In the genomic region with DNA sequence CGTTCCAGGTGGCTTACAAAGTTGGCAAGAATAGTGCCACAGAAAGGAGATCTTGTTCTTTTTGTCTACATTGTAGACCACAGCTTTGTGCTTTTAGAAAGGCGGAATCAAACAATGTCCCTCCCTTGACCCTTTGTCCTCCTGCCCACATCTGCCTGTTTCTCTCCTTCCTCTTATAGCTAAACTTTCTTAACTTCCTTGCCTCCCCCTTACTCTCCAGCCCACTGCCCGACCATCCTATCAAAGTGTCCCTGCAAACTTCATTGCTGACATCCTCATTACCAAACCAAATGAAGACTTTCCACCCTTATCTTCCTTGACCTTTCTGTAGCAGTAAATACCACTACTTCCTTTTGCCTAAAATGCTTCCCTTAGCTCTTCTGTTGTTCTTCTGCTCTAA, we compare ENCODE assay signal across 30 cellular contexts. TPM values are rescaled to one million over a fixed set of nuclear protein-coding genes. Genes with fewer than 3 reads are reported as not detected.
DNase-seq lines count a peak whose midpoint lies in the region; ATAC-seq and TF ChIP-seq lines count a peak whose summit lies in the region.
"Had no signal": no experiment of that assay in that cellular context is flagged by ENCODE, and none has a peak within 500 bp of the region (broad histone marks: within the 10 kb centered on the region; RNA-seq: fewer than 3 reads in every experiment).

No MANE protein-coding gene starts in this region.

- peaks cover 71% of the 10 kb centered on the region for H3K4me1 ChIP-seq in CD8-positive, alpha-beta T cell (ENCODE audit: insufficient read depth, low read length)
- H3K4me1 ChIP-seq in esophagus muscularis mucosa (no peaks in the 10 kb centered on the region), tibial nerve (no peaks in the 10 kb centered on the region)
- H3K4me1 ChIP-seq: heart left ventricle, pancreas, SJSA1 had no signal

- H3K9me3 Mint-ChIP-seq in CD8-positive, alpha-beta T cell: no peaks in the 10 kb centered on the region
- peaks cover 2% of the 10 kb centered on the region for H3K9me3 Mint-ChIP-seq in activated CD8-positive, alpha-beta T cell treated with anti-CD3 and anti-CD28 coated beads for 36 hours
- H3K9me3 Mint-ChIP-seq: GM23338, WTC11 had no signal

- TF ChIP-seq EP300 in esophagus muscularis mucosa (IDR thresholded peaks at IDR 0.05): no peak
- TF ChIP-seq EP300 in tibial nerve (IDR thresholded peaks at IDR 0.05): no peak

- no peak for TF ChIP-seq POLR2A in esophagus muscularis mucosa (IDR thresholded peaks at IDR 0.05; ENCODE audit: low read depth)
- no peak for TF ChIP-seq POLR2A in tibial nerve (IDR thresholded peaks at IDR 0.05)

- H3K4me3 Mint-ChIP-seq in CD8-positive, alpha-beta T cell: no peak overlapping the region
- no peak overlapping the region for H3K4me3 Mint-ChIP-seq in activated CD8-positive, alpha-beta T cell treated with anti-CD3 and anti-CD28 coated beads for 36 hours
- H3K4me3 Mint-ChIP-seq: GM23338, HFFc6, nephron, T-helper 17 cell, WTC11 had no signal

- H3K9me3 ChIP-seq in CD8-positive, alpha-beta T cell (ENCODE audit: low read length): no peaks in the 10 kb centered on the region
- H3K9me3 ChIP-seq in KOPT-K1 (ENCODE audit: insufficient read depth, low read length, poor library complexity, severe bottlenecking): no peaks in the 10 kb centered on the region
- H3K9me3 ChIP-seq in esophagus muscularis mucosa: no peaks in the 10 kb centered on the region
- H3K9me3 ChIP-seq in tibial nerve: no peaks in the 10 kb centered on the region
- H3K9me3 ChIP-seq: heart left ventricle, pancreas, SJSA1 had no signal

- no peak for ATAC-seq in CD8-positive, alpha-beta T cell
- no peak for ATAC-seq in activated CD8-positive, alpha-beta T cell treated with anti-CD3 and anti-CD28 coated beads for 36 hours
- ATAC-seq: GM23338, pancreas, T-helper 17 cell, WTC11 had no signal

- no peaks in the 10 kb centered on the region for H3K27me3 Mint-ChIP-seq in CD8-positive, alpha-beta T cell (ENCODE audit: low read depth)
- H3K27me3 Mint-ChIP-seq in activated CD8-positive, alpha-beta T cell treated with anti-CD3 and anti-CD28 coated beads for 36 hours: no peaks in the 10 kb centered on the region
- H3K27me3 Mint-ChIP-seq: T-helper 17 cell had no signal

- 75% methylated on average over 3 of the region's 3 CpGs for WGBS in esophagus muscularis mucosa
- WGBS in tibial nerve, 2 donors: 61 to 69% methylated on average over 3 of the region's 3 CpGs

- no peak overlapping the region for H3K4me3 ChIP-seq in CD8-positive, alpha-beta T cell (ENCODE audit: low read depth, low read length)
- H3K4me3 ChIP-seq in esophagus muscularis mucosa (no peak overlapping the region), tibial nerve (no peak overlapping the region)
- H3K4me3 ChIP-seq: GM23338, heart left ventricle, lung, pancreas, SJSA1, smooth muscle cell had no signal

- no peak for DNase-seq in CD8-positive, alpha-beta T cell
- no peak for DNase-seq in activated CD8-positive, alpha-beta T cell treated with anti-CD3 and anti-CD28 coated beads for 36 hours
- DNase-seq in esophagus muscularis mucosa (ENCODE audit: extremely low spot score) (peak; percentile 85), NCI-H1694 treated with DMSO at 0.1 percent for 48 hours (lab: John Stamatoyannopoulos, UW) (no peak), AG08396 (ENCODE audit: low spot score) (no peak), tibial nerve (ENCODE audit: low spot score in 2 of 2) (no peak)
- DNase-seq: activated CD4-positive, alpha-beta T cell treated with anti-CD3 and anti-CD28 coated beads, Interleukin-2, amount 50 U/mL, for 48 hours; activated effector memory CD4-positive, alpha-beta T cell treated with anti-CD3 and anti-CD28 coated beads, Interleukin-2, amount 50 U/mL, for 16 hours; amniotic stem cell; erythroblast; heart left ventricle; HFFc6; NCI-H146; NCI-H446 treated with DMSO at 0.1 percent for 48 hours; pancreas; RPMI8226; stimulated activated CD4-positive, alpha-beta T cell treated with anti-CD3 and anti-CD28 coated beads, Interleukin-1b, Interleukin-23, amount 100 ng/mL, for 48 hours; T-helper 17 cell had no signal

- intact Hi-C loops in CD8-positive, alpha-beta T cell (cut with DNase I, micrococcal nuclease): loop anchor here in 1 of 2 experiments (2.0 kb wide), 1 partner anchor 20 kb away; no protein-coding TSS in a partner anchor
- intact Hi-C loops in activated CD8-positive, alpha-beta T cell treated with anti-CD3 and anti-CD28 coated beads for 36 hours (cut with micrococcal nuclease): no loop called here
- intact Hi-C loops in esophagus muscularis mucosa (cut with DNase I): no loop called here

- H3K36me3 Mint-ChIP-seq in CD8-positive, alpha-beta T cell: no peaks in the 10 kb centered on the region
- peaks cover 12% of the 10 kb centered on the region for H3K36me3 Mint-ChIP-seq in activated CD8-positive, alpha-beta T cell treated with anti-CD3 and anti-CD28 coated beads for 36 hours (ENCODE audit: low read depth)
- H3K36me3 Mint-ChIP-seq: WTC11 had no signal

- H3K27me3 ChIP-seq in CD8-positive, alpha-beta T cell (ENCODE audit: insufficient read depth, low read length): no peaks in the 10 kb centered on the region
- peaks cover 0 to 8% (median 0%) of the 10 kb centered on the region in 4 donors for H3K27me3 ChIP-seq in esophagus muscularis mucosa
- H3K27me3 ChIP-seq in tibial nerve: no peaks in the 10 kb centered on the region

- TF ChIP-seq CTCF in CD8-positive, alpha-beta T cell (IDR thresholded peaks at IDR 0.05): no peak
- no peak for TF ChIP-seq CTCF in activated CD8-positive, alpha-beta T cell treated with anti-CD3 and anti-CD28 coated beads for 36 hours (IDR thresholded peaks at IDR 0.05)
- TF ChIP-seq CTCF in esophagus muscularis mucosa (IDR thresholded peaks at IDR 0.05) (no peak), tibial nerve (IDR thresholded peaks at IDR 0.05) (no peak)

- H3K36me3 ChIP-seq in CD8-positive, alpha-beta T cell (ENCODE audit: insufficient read depth, low read length): no peaks in the 10 kb centered on the region
- no peaks in the 10 kb centered on the region for H3K36me3 ChIP-seq in KOPT-K1 (ENCODE audit: insufficient read depth, low read length)
- H3K36me3 ChIP-seq in esophagus muscularis mucosa: no peaks in the 10 kb centered on the region
- H3K36me3 ChIP-seq in tibial nerve: no peaks in the 10 kb centered on the region
- H3K36me3 ChIP-seq: heart left ventricle, pancreas, SJSA1 had no signal

- no peak overlapping the region for H3K27ac ChIP-seq in CD8-positive, alpha-beta T cell (ENCODE audit: low read depth, low read length)
- peak overlapping the region; percentile 12 for H3K27ac ChIP-seq in KOPT-K1 (ENCODE audit: low read depth, low read length, poor library complexity, severe bottlenecking)
- no peak overlapping the region for H3K27ac ChIP-seq in esophagus muscularis mucosa (replicated peaks in 1 of 4)
- H3K27ac ChIP-seq in tibial nerve: no peak overlapping the region
- H3K27ac ChIP-seq: C4-2B, heart left ventricle, HL-60, pancreas, SJSA1 had no signal

- POLR2A ChIA-PET in CD8-positive, alpha-beta T cell (lab: Charles Lee): no interaction called here
- POLR2A ChIA-PET in activated CD8-positive, alpha-beta T cell treated with anti-CD3 and anti-CD28 coated beads for 36 hours (lab: Charles Lee): no interaction called here

- peak overlapping the region; percentile 25 for H3K27ac Mint-ChIP-seq in CD8-positive, alpha-beta T cell
- H3K27ac Mint-ChIP-seq in activated CD8-positive, alpha-beta T cell treated with anti-CD3 and anti-CD28 coated beads for 36 hours: peak overlapping the region; percentile 55
- H3K27ac Mint-ChIP-seq: GM23338, HFFc6, nephron, T-helper 17 cell, WTC11 had no signal

- H3K4me1 Mint-ChIP-seq in CD8-positive, alpha-beta T cell (ENCODE audit: low read depth): peaks cover 72% of the 10 kb centered on the region
- H3K4me1 Mint-ChIP-seq in activated CD8-positive, alpha-beta T cell treated with anti-CD3 and anti-CD28 coated beads for 36 hours (ENCODE audit: low read depth): peaks cover 63% of the 10 kb centered on the region
- H3K4me1 Mint-ChIP-seq: GM23338, nephron, WTC11 had no signal

- CTCF ChIA-PET in CD8-positive, alpha-beta T cell (lab: Charles Lee): interaction anchor here (0.8 to 2.4 kb wide), 3 partner anchors 18 to 87 kb away, joined by 3 to 12 read pairs (median 4); no protein-coding TSS in a partner anchor
- CTCF ChIA-PET in activated CD8-positive, alpha-beta T cell treated with anti-CD3 and anti-CD28 coated beads for 36 hours (lab: Charles Lee): interaction anchor here (1.2 to 1.6 kb wide), 4 partner anchors 8 to 71 kb away, joined by 3 to 5 read pairs (median 4); no protein-coding TSS in a partner anchor

RNA-seq across cellular contexts. Expression of a gene that starts 5.0 kb away (rescaled TPM):
- under 1 TPM; 0.43 to 0.81 TPM for total RNA-seq in CD8-positive, alpha-beta T cell
- total RNA-seq in activated CD8-positive, alpha-beta T cell treated with anti-CD3 and anti-CD28 coated beads for 36 hours: under 1 TPM; 0.50 to 0.81 TPM
- total RNA-seq in esophagus muscularis mucosa (10 to 100 TPM in 1 of 4 donors, 1 to 10 TPM in 3; 2.9 to 28.0 (median 7.5) TPM), tibial nerve (10 to 100 TPM in 3 of 4 donors, 1 to 10 TPM in 1; 2.3 to 30.3 (median 14.8) TPM)
- total RNA-seq: fibroblast of villous mesenchyme, GM23338, HFFc6, kidney epithelial cell, LHCN-M2, SJSA1, smooth muscle cell had no signal

RNA-seq across cellular contexts. Expression of a gene that starts 38.6 kb away (rescaled TPM):
- under 1 TPM; 0.28 to 0.30 TPM for total RNA-seq in CD8-positive, alpha-beta T cell
- total RNA-seq in activated CD8-positive, alpha-beta T cell treated with anti-CD3 and anti-CD28 coated beads for 36 hours: 10 to 100 TPM; 20.7 to 23.3 TPM
- total RNA-seq in esophagus muscularis mucosa (1 to 10 TPM in 1 of 4 donors, under 1 TPM in 2, not detected in 1; 0.13 to 1.2 (median 0.34) TPM), tibial nerve (under 1 TPM in 3 of 4 donors, not detected in 1; 0.42 to 0.98 (median 0.60) TPM)
- total RNA-seq: fibroblast of villous mesenchyme, GM23338, HFFc6, kidney epithelial cell, LHCN-M2, SJSA1 had no signal

Comparison
In these comparisons a context has a peak if more than half of its experiments do, and no peak if none do; other contexts are left out.
1. RNA of a gene that starts 38.6 kb away (total RNA-seq): 20.7 to 23.3 TPM in activated CD8-positive, alpha-beta T cell treated with anti-CD3 and anti-CD28 coated beads for 36 hours; 0.42 to 0.98 TPM in tibial nerve, 0.13 to 1.2 TPM in esophagus muscularis mucosa and 0.28 to 0.30 TPM in CD8-positive, alpha-beta T cell; every median in the first group is over 10 times any median in the second.